ENCODE assay signal across 8 cellular contexts in genomic region chr15:92882697-92883642, GRCh38. TPM values are rescaled to one million over a fixed set of nuclear protein-coding genes. Genes with fewer than 3 reads are reported as not detected.
DNase-seq lines count a peak whose midpoint lies in the region; ATAC-seq and TF ChIP-seq lines count a peak whose summit lies in the region.

No MANE protein-coding gene starts in this region.

- intact Hi-C loops in breast epithelium (cut with DNase I; ENCODE audit: low total_unique reads): loop anchor here (2.0 kb wide), 1 partner anchor 74 kb away; no protein-coding TSS in a partner anchor

- TF ChIP-seq POLR2A in GM18951 (IDR thresholded peaks at IDR 0.05; ENCODE audit: extremely low read depth, insufficient read depth, insufficient read length) (peak; percentile 95), breast epithelium (IDR thresholded peaks at IDR 0.05) (peak; percentile 80)

- 5% methylated on average over 21 of the region's 113 CpGs for WGBS in SK-N-SH (ENCODE audit: low lambda C conversion rate)
- under 1% methylated on average over 113 of the region's 113 CpGs for WGBS in liver

- H3K27ac ChIP-seq in SK-N-SH (ENCODE audit: low read depth in 2 of 2, low read length in 1 of 2) (peak overlapping the region; percentile 91 to 97), breast epithelium (peak overlapping the region; percentile 100), liver (ENCODE audit: low read depth in 1 of 2, low read length in 2 of 2) (peak overlapping the region; percentile 100)

- TF ChIP-seq CTCF in AG09309 (IDR thresholded peaks at IDR 0.05; ENCODE audit: control insufficient read depth, insufficient read depth, low read depth, low read length, missing control alignments) (no peak), SK-N-SH (IDR thresholded peaks at IDR 0.05) (0 out of 2 replicates have a peak, but pooled peaks have one; percentile 7), breast epithelium (IDR thresholded peaks at IDR 0.05) (peak in 1 of 3 donors; percentile 15), liver (IDR thresholded peaks at IDR 0.05; ENCODE audit: low read depth, low read length, missing input control) (no peak)

- H3K4me3 ChIP-seq in AG09309 (ENCODE audit: control insufficient read depth, low read depth, low read length): peak overlapping the region; percentile 47
- H3K4me3 ChIP-seq in SK-N-SH (ENCODE audit: low read depth in 2 of 2, low read length in 1 of 2): peak overlapping the region; percentile 77 to 86
- peak overlapping the region; percentile 84 to 98 (median 96) for H3K4me3 ChIP-seq in breast epithelium
- peak overlapping the region; percentile 85 to 98 (median 95) for H3K4me3 ChIP-seq in liver (ENCODE audit: low read depth in 1 of 3, low read length in 3 of 3)

- DNase-seq in AG09309 (ENCODE audit: low read depth) (no peak), SK-N-SH (peak; percentile 65), breast epithelium (ENCODE audit: low spot score in 2 of 2) (no peak), ureter (ENCODE audit: low spot score) (no peak)
- peak; percentile 46 for DNase-seq in stimulated activated naive CD8-positive, alpha-beta T cell treated with anti-CD3 and anti-CD28 coated beads, Interleukin-15, Interleukin-2, amounts not matched to agents 100 U/mL and 50 U/mL, for 24 hours

- peak overlapping the region; percentile 64 for H3K4me2 ChIP-seq in SK-N-SH

- H3K9me3 ChIP-seq in SK-N-SH (no peaks in the 10 kb centered on the region), breast epithelium (no peaks in the 10 kb centered on the region), liver (ENCODE audit: control insufficient read depth in 4 of 4, low read length in 3 of 4) (no peaks in the 10 kb centered on the region)

- TF ChIP-seq EP300 in SK-N-SH (IDR thresholded peaks at IDR 0.05; ENCODE audit: borderline replicate concordance in 1 of 2, low read depth in 1 of 2, low read length in 1 of 2): peak in 1 of 2 experiments; percentile 48; a peak in 1 of 4 replicates

- H3F3A ChIP-seq in SK-N-SH (replicated peaks; ENCODE audit: insufficient read depth): no peaks in the 10 kb centered on the region

- POLR2A ChIA-PET in SK-N-SH (lab: Yijun Ruan, JAX): interaction anchor here (0.6 to 4.5 kb wide), 21 partner anchors 9 to 149 kb away, joined by 3 to 63 read pairs (median 5); partner anchors contain the start of gene CHD2

- no peak overlapping the region for H2AFZ ChIP-seq in SK-N-SH (ENCODE audit: low read depth)

- CTCF ChIA-PET in SK-N-SH (lab: Yijun Ruan, JAX): interaction anchor here (0.6 to 3.4 kb wide), 10 partner anchors 14 to 238 kb away, joined by 3 to 18 read pairs (median 6); partner anchors contain the start of gene CHD2

- H3K4me1 ChIP-seq in SK-N-SH (ENCODE audit: control insufficient read depth in 1 of 2, insufficient read depth in 2 of 2, low read depth in 1 of 2, low read length in 1 of 2) (peaks cover 20 to 22% of the 10 kb centered on the region in 2 experiments; a peak in 3 of 4 replicates), breast epithelium (peaks cover 5 to 6% of the 10 kb centered on the region in 2 donors), liver (ENCODE audit: control insufficient read depth in 4 of 4, insufficient read depth in 4 of 4, low read length in 3 of 4) (peaks cover 0 to 30% (median 1%) of the 10 kb centered on the region in 4 donors)

- in situ Hi-C loops in GM18951 (cut with MboI; ENCODE audit: low sequenced_read_pairs, unreplicated experiment): no loop called here

- peak overlapping the region; percentile 99 for H3K9ac ChIP-seq in SK-N-SH
- peak overlapping the region; percentile 98 to 100 for H3K9ac ChIP-seq in liver (ENCODE audit: low read depth in 1 of 2, low read length in 2 of 2)

- TF ChIP-seq RAD21 in SK-N-SH (IDR thresholded peaks at IDR 0.05; ENCODE audit: low read length): peak; percentile 18; the same call in 1 of the 2 replicates
- TF ChIP-seq RAD21 in liver (IDR thresholded peaks at IDR 0.05): no peak

- H3K36me3 ChIP-seq in SK-N-SH (replicated peaks in 1 of 2; ENCODE audit: control insufficient read depth in 1 of 2, insufficient read depth in 2 of 2, low read length in 1 of 2) (peaks cover 28 to 40% of the 10 kb centered on the region in 2 experiments), breast epithelium (no peaks in the 10 kb centered on the region), liver (ENCODE audit: control insufficient read depth in 4 of 4, insufficient read depth in 3 of 4, low read depth in 1 of 4, low read length in 3 of 4) (peaks cover 0 to 16% (median 7%) of the 10 kb centered on the region in 4 donors)

- H3K9me2 ChIP-seq in SK-N-SH: no peaks in the 10 kb centered on the region

- peak; percentile 51 for ATAC-seq in HG03103 (IDR thresholded peaks at IDR 0.05; ENCODE audit: low read depth, unreplicated experiment)
- ATAC-seq in stimulated activated naive CD8-positive, alpha-beta T cell treated with anti-CD3 and anti-CD28 coated beads, Interleukin-15, Interleukin-2, amounts not matched to agents 100 U/mL and 50 U/mL, for 24 hours: peak; percentile 83

- peaks cover 51% of the 10 kb centered on the region for H3K79me2 ChIP-seq in SK-N-SH (ENCODE audit: insufficient read depth)

- H4K20me1 ChIP-seq in SK-N-SH (ENCODE audit: insufficient read depth): peaks cover 28% of the 10 kb centered on the region; the same call in 1 of the 2 replicates

- H3K27me3 ChIP-seq in SK-N-SH (ENCODE audit: insufficient read depth) (no peaks in the 10 kb centered on the region), breast epithelium (no peaks in the 10 kb centered on the region), liver (ENCODE audit: control insufficient read depth in 4 of 4, insufficient read depth in 4 of 4, low read length in 3 of 4) (no peaks in the 10 kb centered on the region)

TF ChIP-seq in SK-N-SH, 30 proteins besides CTCF, POLR2A, EP300 and RAD21 (continues in another document):
- TF ChIP-seq MXI1 (IDR thresholded peaks at IDR 0.05; ENCODE audit: low read depth, low read length) (0 out of 2 replicates have a peak, but pooled peaks have one; percentile 40), CHD2 (IDR thresholded peaks at IDR 0.05; ENCODE audit: low read length, partially characterized antibody) (peak; percentile 81), YY1 (IDR thresholded peaks at IDR 0.05; ENCODE audit: low read depth) (peak; percentile 89), GABPA (IDR thresholded peaks at IDR 0.05; ENCODE audit: low read depth) (no peak), SIN3A (IDR thresholded peaks at IDR 0.05; ENCODE audit: borderline replicate concordance, low read depth, low read length) (peak; percentile 56; the same call in 1 of the 2 replicates)

TF ChIP-seq in liver, 16 proteins besides CTCF, POLR2A, EP300 and RAD21:
- TF ChIP-seq FOXA1 (IDR thresholded peaks at IDR 0.05) (no peak), YY1 (IDR thresholded peaks at IDR 0.05) (peak; percentile 90)

RNA-seq across cellular contexts. Expression of gene CHD2, which starts 17.2 kb away (rescaled TPM):
- polyA plus RNA-seq in SK-N-SH (2012; rRNA removed): 25.3 and 28.6 TPM in 2 replicates
- 21.5 and 21.8 TPM in 2 replicates for polyA plus RNA-seq in SK-N-SH (2012; cell fraction: cytosol; rRNA removed)
- 73.6 and 98.5 TPM in 2 replicates for polyA plus RNA-seq in SK-N-SH (2012; cell fraction: nucleus; rRNA removed)
- total RNA-seq in breast epithelium: 100 to 1,000 TPM; 137 to 215 (median 197) TPM
- total RNA-seq in liver: 10 to 100 TPM; 70.5 to 90.2 TPM
- polyA plus RNA-seq in liver: 10 to 100 TPM; 13.9 to 28.3 TPM
- 193 TPM for total RNA-seq in ureter

Comparison
In these comparisons a context has a peak if more than half of its experiments do, and no peak if none do; other contexts are left out.
1. DNase-seq: peak in SK-N-SH (single experiment) and stimulated activated naive CD8-positive, alpha-beta T cell treated with anti-CD3 and anti-CD28 coated beads, Interleukin-15, Interleukin-2, amounts not matched to agents 100 U/mL and 50 U/mL, for 24 hours (single experiment); none in AG09309 (single experiment), breast epithelium (0 of 2) and ureter (single experiment).
2. Peak in every context shown above with its lines, with median percentiles within 50 percentile points of each other: H3K4me3 ChIP-seq and H3K27ac ChIP-seq.